1 cellular context compared by ENCODE assay signal in genomic region chr19:45406165-45406956, GRCh38.
TF ChIP-seq lines count a peak whose summit lies in the region.

Gene POLR1G (plus strand): TSS chr19:45406644. CDS start chr19:45406697, 53 bp downstream.

TF ChIP-seq in K562, 482 proteins besides CTCF, POLR2A, EP300 and RAD21 (continued from another document and continues in another):
- TF ChIP-seq HES1 (IDR thresholded peaks at IDR 0.05; ENCODE audit: low read depth) (peak; percentile 37; the same call in 1 of the 2 replicates), JUND (IDR thresholded peaks at IDR 0.05; ENCODE audit: borderline replicate concordance, low read depth, low read length) (peak; percentile 97), JUND (tag; IDR thresholded peaks at IDR 0.05; ENCODE audit: borderline replicate concordance, low read depth, low read length) (no peak), REST (CRISPR knock-in tag; IDR thresholded peaks at IDR 0.05; ENCODE audit: low read depth) (peak; percentile 48; the same call in 1 of the 2 replicates), ETV1 (tag; conservative IDR thresholded peaks at IDR 0.05; ENCODE audit: low read depth) (0 out of 2 replicates have a peak, but pooled peaks have one; percentile 24), NR2C2 (CRISPR knock-in tag; IDR thresholded peaks at IDR 0.05) (no peak), NR2C2 (tag; IDR thresholded peaks at IDR 0.05) (no peak), MTA3 (IDR thresholded peaks at IDR 0.05; ENCODE audit: borderline replicate concordance) (no peak; the same call in 1 of the 2 replicates), ERF (CRISPR knock-in tag; IDR thresholded peaks at IDR 0.05) (peak; percentile 18; the same call in 1 of the 2 replicates), EP400 (IDR thresholded peaks at IDR 0.05) (peak; percentile 95), SRF (CRISPR knock-in tag; IDR thresholded peaks at IDR 0.05) (no peak), NR1H2 (CRISPR knock-in tag; IDR thresholded peaks at IDR 0.05) (no peak; the same call in 1 of the 2 replicates), NONO (IDR thresholded peaks at IDR 0.05; ENCODE audit: low read depth in 2 of 2, low read length in 1 of 2) (peak in 1 of 2 experiments; percentile 99; a peak in 2 of 4 replicates), PTRF (tag; IDR thresholded peaks at IDR 0.05) (no peak), E2F1 (CRISPR knock-in tag; IDR thresholded peaks at IDR 0.05) (peak; percentile 83), GATAD2B (IDR thresholded peaks at IDR 0.05; ENCODE audit: borderline replicate concordance) (no peak), FOXP1 (CRISPR knock-in tag; IDR thresholded peaks at IDR 0.05) (no peak), POLR2AphosphoS5 (IDR thresholded peaks at IDR 0.05; ENCODE audit: control insufficient read depth, insufficient read depth, low read depth, low read length) (peak; percentile 57; the same call in 1 of the 2 replicates), ZBTB49 (CRISPR knock-in tag; IDR thresholded peaks at IDR 0.05; ENCODE audit: borderline replicate concordance) (no peak), RREB1 (CRISPR knock-in tag; IDR thresholded peaks at IDR 0.05) (0 out of 2 replicates have a peak, but pooled peaks have one; percentile 7), CREBBP (IDR thresholded peaks at IDR 0.05; ENCODE audit: low read depth, low read length) (no peak), AFF1 (IDR thresholded peaks at IDR 0.05; ENCODE audit: low read depth in 1 of 2, partially characterized antibody in 2 of 2) (peak; percentile 76 to 83), PCBP1 (IDR thresholded peaks at IDR 0.05; ENCODE audit: low read depth, low read length, poor library complexity, severe bottlenecking) (peak; percentile 65), ZNF778 (CRISPR knock-in tag; IDR thresholded peaks at IDR 0.05) (no peak), JUN (IDR thresholded peaks at IDR 0.05; ENCODE audit: borderline replicate concordance, low read depth, low read length) (peak; percentile 63; the same call in 1 of the 2 replicates), JUN (CRISPR knock-in tag; IDR thresholded peaks at IDR 0.05; ENCODE audit: borderline replicate concordance) (no peak), POLR2AphosphoS2 (IDR thresholded peaks at IDR 0.05; ENCODE audit: low read length) (peak; percentile 44; the same call in 1 of the 2 replicates), NCOA1 (IDR thresholded peaks at IDR 0.05; ENCODE audit: low read depth) (no peak; the same call in 1 of the 2 replicates), CBFA2T2 (conservative IDR thresholded peaks at IDR 0.05) (0 out of 2 replicates have a peak, but pooled peaks have one; percentile 7), FOXM1 (IDR thresholded peaks at IDR 0.05; ENCODE audit: low read depth) (peak; percentile 100), FOXM1 (CRISPR knock-in tag; IDR thresholded peaks at IDR 0.05; ENCODE audit: low read depth) (no peak), E2F6 (IDR thresholded peaks at IDR 0.05; ENCODE audit: borderline replicate concordance in 1 of 2, extremely low read depth in 1 of 2, insufficient read depth in 1 of 2, insufficient read length in 1 of 2, low read depth in 1 of 2, low read length in 1 of 2, poor library complexity in 1 of 2, severe bottlenecking in 1 of 2) (peak; percentile 42 to 49), ZZZ3 (IDR thresholded peaks at IDR 0.05) (no peak), BHLHE40 (IDR thresholded peaks at IDR 0.05; ENCODE audit: low read length) (peak; percentile 94), HOMEZ (CRISPR knock-in tag; IDR thresholded peaks at IDR 0.05) (no peak), KLF16 (IDR thresholded peaks at IDR 0.05) (0 out of 2 replicates have a peak, but pooled peaks have one; percentile 4), ADNP (tag; IDR thresholded peaks at IDR 0.05) (no peak), DACH1 (IDR thresholded peaks at IDR 0.05; ENCODE audit: partially characterized antibody) (no peak), RNF2 (IDR thresholded peaks at IDR 0.05) (peak; percentile 91), SIN3B (IDR thresholded peaks at IDR 0.05; ENCODE audit: low read depth) (peak; percentile 63)
